27 cellular contexts compared by ENCODE assay signal in genomic region chr16:51434567-51435198, GRCh38.
"Had no signal": no experiment of that assay in that cellular context is flagged by ENCODE, and none has a peak within 500 bp of the region (broad histone marks: within the 10 kb centered on the region; RNA-seq: fewer than 3 reads in every experiment).

No MANE protein-coding gene starts in this region.

- H3K9ac ChIP-seq: SK-N-SH had no signal

- H3K9me3 ChIP-seq: ascending aorta, breast epithelium, Peyer's patch, SJSA1, SK-N-SH had no signal

- H3K4me2 ChIP-seq: SK-N-SH had no signal

- DNase-seq: activated CD4-positive, alpha-beta T cell treated with anti-CD3 and anti-CD28 coated beads for 36 hours; activated CD4-positive, alpha-beta T cell treated with anti-CD3 and anti-CD28 coated beads, Interleukin-2, amount 10 ng/mL, durations not matched to agents 7 days and 5 days; activated CD4-positive, alpha-beta T cell treated with anti-CD3 and anti-CD28 coated beads, Interleukin-2, amount 50 U/mL, for 48 hours; activated CD8-positive, alpha-beta T cell treated with anti-CD3 and anti-CD28 coated beads, Interleukin-2, amount 10 ng/mL, durations not matched to agents 7 days and 5 days; activated gamma-delta T cell; activated naive CD4-positive, alpha-beta T cell treated with Interleukin-2 at 50 U/mL for 16 hours; activated naive CD8-positive, alpha-beta T cell treated with anti-CD3 and anti-CD28 coated beads, Interleukin-2, amount 10 ng/mL, durations not matched to agents 7 days and 5 days; activated T-cell treated with anti-CD3 and anti-CD28 coated beads, Interleukin-2, amount 50 U/mL, for 24 hours; amygdala; NCI-H1417; NCI-H146; NCI-H187; NCI-H2029 treated with DMSO at 0.1 percent for 48 hours; NCI-H345; NCI-H524 treated with DMSO at 0.1 percent for 48 hours; NK-92 treated with Interleukin-12 subunit alpha and Interleukin-12 subunit beta, amount 100 ng/mL, for 24 hours; PC-3; Peyer's patch; RPMI8226; SHP77 treated with DMSO at 0.1 percent for 48 hours; SK-N-SH had no signal

- H3K27me3 ChIP-seq: ascending aorta, Peyer's patch, SJSA1 had no signal

- H3K4me3 ChIP-seq: ascending aorta, breast epithelium, Peyer's patch, SJSA1 had no signal

- H3K27ac ChIP-seq: ascending aorta, breast epithelium, Peyer's patch, SJSA1 had no signal

- H3K4me1 ChIP-seq: ascending aorta, breast epithelium, Peyer's patch had no signal

- H3K36me3 ChIP-seq: ascending aorta, breast epithelium, Peyer's patch, SJSA1 had no signal

- ATAC-seq: activated CD4-positive, alpha-beta T cell treated with anti-CD3 and anti-CD28 coated beads for 36 hours; activated CD4-positive, CD25-positive, alpha-beta regulatory T cell treated with anti-CD3 and anti-CD28 coated beads, Interleukin-2, amount 50 U/mL, for 24 hours; activated CD8-positive, alpha-beta T cell treated with anti-CD3 and anti-CD28 coated beads, Interleukin-2, amount 10 ng/mL, durations not matched to agents 7 days and 5 days; PC-3; WTC11 had no signal

- FAIRE-seq: TTC549 had no signal
